In the genomic region with DNA sequence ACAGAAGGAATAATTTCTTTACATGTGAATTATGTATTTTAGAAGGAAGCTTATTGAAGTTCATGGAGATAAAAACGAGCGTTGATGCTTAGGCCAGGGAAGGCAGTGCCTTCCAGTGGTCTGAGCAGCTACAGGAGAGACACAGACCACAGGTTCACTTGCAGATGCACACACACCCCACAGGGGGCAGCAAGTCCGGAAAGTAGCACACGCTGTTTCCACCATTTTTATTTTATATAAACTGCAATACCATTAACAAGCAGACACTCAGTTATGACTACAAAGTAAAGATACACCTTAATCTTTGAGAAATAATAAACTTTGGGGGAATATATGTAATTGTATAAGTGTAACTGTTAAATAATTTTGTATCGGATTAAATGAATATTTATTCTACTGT, we compare ENCODE assay signal across 10 cellular contexts. TPM values are rescaled to one million over a fixed set of nuclear protein-coding genes. Genes with fewer than 3 reads are reported as not detected.
A peak's percentile ranks its signal among the peaks of the same experiment; 100 is the strongest.
DNase-seq lines count a peak whose midpoint lies in the region; ATAC-seq and TF ChIP-seq lines count a peak whose summit lies in the region.
"Had no signal": no experiment of that assay in that cellular context is flagged by ENCODE, and none has a peak within 500 bp of the region (broad histone marks: within the 10 kb centered on the region; RNA-seq: fewer than 3 reads in every experiment).

No MANE protein-coding gene starts in this region.

- H3K4me3 ChIP-seq in cardiac muscle cell (no peak overlapping the region), PC-3 (ENCODE audit: low read length) (no peak overlapping the region), upper lobe of right lung (no peak overlapping the region)

- no peaks in the 10 kb centered on the region for H3K4me1 Mint-ChIP-seq in T-helper 17 cell
- H3K4me1 Mint-ChIP-seq: IgD-negative memory B cell had no signal

- H3K27ac Mint-ChIP-seq in T-helper 17 cell: no peak overlapping the region
- H3K27ac Mint-ChIP-seq: IgD-negative memory B cell had no signal

- no peak overlapping the region for H3K4me3 Mint-ChIP-seq in T-helper 17 cell
- H3K4me3 Mint-ChIP-seq: IgD-negative memory B cell had no signal

- no peaks in the 10 kb centered on the region for H3K36me3 ChIP-seq in cardiac muscle cell
- no peaks in the 10 kb centered on the region for H3K36me3 ChIP-seq in PC-3 (ENCODE audit: low read depth, low read length)
- H3K36me3 ChIP-seq in upper lobe of right lung: no peaks in the 10 kb centered on the region

- H3K79me2 ChIP-seq in PC-3 (ENCODE audit: low read length): no peaks in the 10 kb centered on the region

- CTCF ChIA-PET in PC-3 (lab: Charles Lee): no interaction called here

- peak; percentile 39 for TF ChIP-seq CTCF in cardiac muscle cell (IDR thresholded peaks at IDR 0.05; ENCODE audit: low read depth, low read length)
- peak; percentile 30; the same call in 1 of the 2 replicates for TF ChIP-seq CTCF in PC-3 (conservative IDR thresholded peaks at IDR 0.05; ENCODE audit: low read depth, low read length)
- peak; percentile 17 for TF ChIP-seq CTCF in upper lobe of right lung (IDR thresholded peaks at IDR 0.05)

- peaks cover 6% of the 10 kb centered on the region for H3K27me3 ChIP-seq in cardiac muscle cell
- H3K27me3 ChIP-seq in PC-3 (ENCODE audit: low read length): no peaks in the 10 kb centered on the region
- no peaks in the 10 kb centered on the region for H3K27me3 ChIP-seq in upper lobe of right lung

- H3K36me3 Mint-ChIP-seq in T-helper 17 cell (ENCODE audit: low read depth): no peaks in the 10 kb centered on the region
- H3K36me3 Mint-ChIP-seq: IgD-negative memory B cell had no signal

- no peaks in the 10 kb centered on the region for H3K9me2 ChIP-seq in PC-3 (replicated peaks; ENCODE audit: low read length)

- H3K9me3 ChIP-seq in cardiac muscle cell (ENCODE audit: low read depth) (no peaks in the 10 kb centered on the region), PC-3 (ENCODE audit: low read length) (no peaks in the 10 kb centered on the region), upper lobe of right lung (no peaks in the 10 kb centered on the region), T-helper 17 cell (ENCODE audit: control insufficient read depth, low read length, poor library complexity, severe bottlenecking) (no peaks in the 10 kb centered on the region)

- no peak for DNase-seq in cardiac muscle cell (ENCODE audit: low read depth in 1 of 2, low spot score in 1 of 2)
- no peak for DNase-seq in left cardiac atrium
- DNase-seq in PC-3: no peak
- peak; percentile 10 for DNase-seq in germinal center (ENCODE audit: low spot score)
- DNase-seq in upper lobe of right lung: no peak
- no peak for DNase-seq in T-helper 17 cell
- DNase-seq in KG1 (lab: John Stamatoyannopoulos, UW): no peak
- DNase-seq: amygdala had no signal

- H3K4me1 ChIP-seq in cardiac muscle cell (ENCODE audit: low read depth) (no peaks in the 10 kb centered on the region), PC-3 (ENCODE audit: insufficient read depth, low read length) (no peaks in the 10 kb centered on the region), upper lobe of right lung (no peaks in the 10 kb centered on the region)

- no TSS peak for BruUV-seq in PC-3 (replicated peaks; lab: Mats Ljungman, UMichigan)

- no peak overlapping the region for H3K27ac ChIP-seq in cardiac muscle cell
- H3K27ac ChIP-seq in PC-3 (ENCODE audit: low read length): no peak overlapping the region
- H3K27ac ChIP-seq in upper lobe of right lung: no peak overlapping the region

- H3K27me3 Mint-ChIP-seq in T-helper 17 cell: peaks cover 40% of the 10 kb centered on the region

- H2AFZ ChIP-seq in PC-3 (ENCODE audit: low read length): no peak overlapping the region

- H3K9ac ChIP-seq in PC-3 (ENCODE audit: low read length): no peak overlapping the region

- no peaks in the 10 kb centered on the region for H4K20me1 ChIP-seq in PC-3 (ENCODE audit: low read length)

- H3K4me2 ChIP-seq in PC-3 (ENCODE audit: low read length): no peak overlapping the region

- POLR2A ChIA-PET in PC-3 (lab: Charles Lee; ENCODE audit: unreplicated experiment): no interaction called here

- ATAC-seq in left cardiac atrium (no peak), PC-3 (no peak), upper lobe of right lung (peak; percentile 40), T-helper 17 cell (no peak), esophagus mucosa (no peak)

- intact Hi-C loops in left cardiac atrium (cut with DNase I) (no loop called here), PC-3 (cut with micrococcal nuclease) (no loop called here), upper lobe of right lung (cut with DNase I) (no loop called here)

- H3F3A ChIP-seq in PC-3 (ENCODE audit: low read length, unreplicated experiment): no peaks in the 10 kb centered on the region

RNA-seq across cellular contexts. Expression of gene DACT2, which starts 13.5 kb away (rescaled TPM):
- 0.49 and 0.71 TPM in 2 replicates for total RNA-seq in cardiac muscle cell
- 0.32 and 0.77 TPM in 2 replicates for polyA plus RNA-seq in cardiac muscle cell
- total RNA-seq in left cardiac atrium: 1 to 10 TPM; 1.7 to 2.4 TPM
- total RNA-seq in PC-3 (2014; rRNA removed): not detected in 2 replicates
- 2.5 TPM for total RNA-seq in upper lobe of right lung
- total RNA-seq in T-helper 17 cell: not detected
- total RNA-seq in esophagus mucosa: 0.44 TPM
- polyA plus RNA-seq: IgD-negative memory B cell had no signal
